In the genomic region with DNA sequence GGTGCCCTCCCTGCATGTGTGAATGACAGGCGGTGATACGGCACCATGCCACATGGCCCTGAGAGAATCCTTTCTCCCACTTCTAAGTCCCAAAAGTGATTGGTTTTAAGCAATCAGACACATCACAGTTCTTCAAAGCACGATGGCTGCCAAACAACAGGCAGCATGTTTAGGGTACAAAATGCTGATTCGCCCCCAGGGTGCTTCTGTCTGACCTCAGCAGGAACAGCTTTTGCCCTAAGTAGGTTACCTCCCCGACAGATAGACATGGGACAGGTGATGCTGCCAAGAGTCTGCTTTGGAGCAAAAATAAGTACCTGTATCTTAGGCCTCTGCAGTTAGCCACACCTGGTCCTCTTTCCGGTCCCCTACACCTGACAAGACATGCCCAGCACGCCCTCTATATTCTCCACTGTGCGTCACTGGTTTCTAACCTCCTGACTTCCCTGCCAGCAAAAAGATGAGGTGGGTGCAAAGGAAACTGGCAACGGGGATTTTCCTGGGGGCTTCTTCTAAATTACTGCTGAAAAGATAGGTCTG, we compare ENCODE assay signal across 17 cellular contexts.
A peak's percentile ranks its signal among the peaks of the same experiment; 100 is the strongest.
DNase-seq lines count a peak whose midpoint lies in the region; ATAC-seq, FAIRE-seq and TF ChIP-seq lines count a peak whose summit lies in the region.
"Had no signal": no experiment of that assay in that cellular context is flagged by ENCODE, and none has a peak within 500 bp of the region (broad histone marks: within the 10 kb centered on the region; RNA-seq: fewer than 3 reads in every experiment).

No MANE protein-coding gene starts in this region.

- H3K23ac ChIP-seq in IMR-90 (ENCODE audit: low read depth, low read length) = no peak overlapping the region

- no peak overlapping the region for H2BK15ac ChIP-seq in IMR-90 (ENCODE audit: low read depth, low read length)

- H4K5ac ChIP-seq in IMR-90 (ENCODE audit: low read depth, low read length) = no peak overlapping the region

- peaks cover 50% of the 10 kb centered on the region for H4K20me1 ChIP-seq in IMR-90 (ENCODE audit: insufficient read depth, low read length)

- no peak overlapping the region for H4K8ac ChIP-seq in IMR-90 (ENCODE audit: low read depth in 2 of 2, low read length in 2 of 2)

- CTCF ChIA-PET in CD4-positive, alpha-beta memory T cell (lab: Charles Lee; ENCODE audit: partially characterized antibody) = interaction anchor here (1.3 to 1.7 kb wide), 3 partner anchors 10 to 35 kb away, joined by 4 to 5 read pairs (median 4); no protein-coding TSS in a partner anchor
- CTCF ChIA-PET in IMR-90 (lab: Yijun Ruan, JAX) = interaction anchor here (0.6 kb wide), 1 partner anchor 678 kb away, joined by 6 read pairs; no protein-coding TSS in a partner anchor
- CTCF ChIA-PET in naive thymus-derived CD4-positive, alpha-beta T cell (lab: Charles Lee) = interaction anchor here (1.5 kb wide), 1 partner anchor 98 kb away, joined by 3 read pairs; no protein-coding TSS in a partner anchor

- H3K56ac ChIP-seq in IMR-90 (ENCODE audit: extremely low read depth, insufficient read depth, low read length) = no peak overlapping the region

- intact Hi-C loops in CD4-positive, alpha-beta memory T cell (cut with micrococcal nuclease) = no loop called here
- intact Hi-C loops in IMR-90 (cut with micrococcal nuclease) = no loop called here
- intact Hi-C loops in naive thymus-derived CD4-positive, alpha-beta T cell (cut with micrococcal nuclease) = loop anchor here in 1 of 2 donors (2.0 kb wide), 1 partner anchor 15 kb away; no protein-coding TSS in a partner anchor

- H2BK5ac ChIP-seq in IMR-90 (ENCODE audit: low read depth, low read length, poor library complexity, severe bottlenecking) = no peak overlapping the region

- WGBS in IMR-90 (ENCODE audit: extremely low coverage in 2 of 2, insufficient read length in 1 of 2), 2 experiments = no CpG with 5 or more reads among the region's 9 CpGs

- no peak overlapping the region for H3K4ac ChIP-seq in IMR-90 (ENCODE audit: low read depth, low read length)

- H3K4me2 ChIP-seq in IMR-90 (ENCODE audit: low read depth, low read length) = no peak overlapping the region

- H3K9ac ChIP-seq in IMR-90 (ENCODE audit: low read depth, low read length) = no peak overlapping the region

- no peaks in the 10 kb centered on the region for H3K9me3 Mint-ChIP-seq in CD4-positive, alpha-beta memory T cell
- H3K9me3 Mint-ChIP-seq in naive thymus-derived CD4-positive, alpha-beta T cell = peaks cover 0 to 1% (median 0%) of the 10 kb centered on the region in 11 donors
- no peaks in the 10 kb centered on the region for H3K9me3 Mint-ChIP-seq in activated T-helper 17 cell treated with anti-CD3 and anti-CD28 coated beads, Interleukin-2, amount 50 U/mL, for 72 hours
- H3K9me3 Mint-ChIP-seq: activated CD4-positive, alpha-beta T cell treated with anti-CD3 and anti-CD28 coated beads, Interleukin-2, amount 10 ng/mL, durations not matched to agents 7 days and 5 days had no signal

- H3K4me1 ChIP-seq in CD4-positive, alpha-beta memory T cell (ENCODE audit: insufficient read depth, low read length) = peaks cover 67% of the 10 kb centered on the region
- peaks cover 5% of the 10 kb centered on the region for H3K4me1 ChIP-seq in IMR-90 (ENCODE audit: control insufficient read depth, insufficient read depth, low read length)
- peaks cover 4 to 54% of the 10 kb centered on the region in 2 donors for H3K4me1 ChIP-seq in naive thymus-derived CD4-positive, alpha-beta T cell (ENCODE audit: control insufficient read depth in 2 of 2, insufficient read depth in 2 of 2, low read length in 2 of 2)

- H2AFZ ChIP-seq in IMR-90 (replicated peaks; ENCODE audit: low read length, poor library complexity) = no peak overlapping the region

- no peak overlapping the region for H2BK20ac ChIP-seq in IMR-90 (ENCODE audit: low read depth, low read length)

- no peak overlapping the region for H3K27ac ChIP-seq in CD4-positive, alpha-beta memory T cell (ENCODE audit: low read depth, low read length)
- H3K27ac ChIP-seq in IMR-90 (ENCODE audit: insufficient read depth, low read length) = no peak overlapping the region
- peak overlapping the region; percentile 32 for H3K27ac ChIP-seq in naive thymus-derived CD4-positive, alpha-beta T cell (ENCODE audit: low read depth, low read length)
- H3K27ac ChIP-seq: SJSA1 had no signal

- no peaks in the 10 kb centered on the region for H3K27me3 Mint-ChIP-seq in CD4-positive, alpha-beta memory T cell
- no peaks in the 10 kb centered on the region for H3K27me3 Mint-ChIP-seq in naive thymus-derived CD4-positive, alpha-beta T cell
- H3K27me3 Mint-ChIP-seq in activated T-helper 17 cell treated with anti-CD3 and anti-CD28 coated beads, Interleukin-2, amount 50 U/mL, for 72 hours = no peaks in the 10 kb centered on the region
- H3K27me3 Mint-ChIP-seq: activated CD4-positive, alpha-beta T cell treated with anti-CD3 and anti-CD28 coated beads, Interleukin-2, amount 10 ng/mL, durations not matched to agents 7 days and 5 days had no signal

- no peak overlapping the region for H4K91ac ChIP-seq in IMR-90 (ENCODE audit: insufficient read depth, low read depth, low read length)

- H3K4me1 Mint-ChIP-seq in CD4-positive, alpha-beta memory T cell = peaks cover 68 to 97% (median 83%) of the 10 kb centered on the region in 4 donors
- H3K4me1 Mint-ChIP-seq in naive thymus-derived CD4-positive, alpha-beta T cell = peaks cover 48 to 99% (median 95%) of the 10 kb centered on the region in 7 donors
- peaks cover 51% of the 10 kb centered on the region for H3K4me1 Mint-ChIP-seq in activated T-helper 17 cell treated with anti-CD3 and anti-CD28 coated beads, Interleukin-2, amount 50 U/mL, for 72 hours

- no peaks in the 10 kb centered on the region for H3K9me3 ChIP-seq in CD4-positive, alpha-beta memory T cell (ENCODE audit: control insufficient read depth in 1 of 2, low read length in 2 of 2)
- no peaks in the 10 kb centered on the region for H3K9me3 ChIP-seq in IMR-90 (ENCODE audit: control insufficient read depth, insufficient read depth, low read length)
- no peaks in the 10 kb centered on the region for H3K9me3 ChIP-seq in naive thymus-derived CD4-positive, alpha-beta T cell (ENCODE audit: control insufficient read depth in 2 of 3, low read length in 3 of 3)
- H3K9me3 ChIP-seq: heart left ventricle, SJSA1, thyroid gland had no signal

- peaks cover 42% of the 10 kb centered on the region for H3K36me3 ChIP-seq in CD4-positive, alpha-beta memory T cell (ENCODE audit: insufficient read depth, low read length)
- H3K36me3 ChIP-seq in IMR-90 (ENCODE audit: control insufficient read depth, insufficient read depth, low read length) (peaks cover 46% of the 10 kb centered on the region), bronchial epithelial cell (ENCODE audit: control insufficient read depth, insufficient read depth, low read length) (peaks cover 2% of the 10 kb centered on the region)
- peaks cover 0 to 71% (median 9%) of the 10 kb centered on the region in 3 experiments for H3K36me3 ChIP-seq in naive thymus-derived CD4-positive, alpha-beta T cell (ENCODE audit: control insufficient read depth in 2 of 3, insufficient read depth in 3 of 3, low read length in 3 of 3)

- no peak for DNase-seq in CD4-positive, alpha-beta memory T cell
- no peak for DNase-seq in IMR-90
- DNase-seq in bronchial epithelial cell (ENCODE audit: low read depth) = peak; percentile 72
- no peak for DNase-seq in naive thymus-derived CD4-positive, alpha-beta T cell
- no peak for DNase-seq in stimulated activated CD4-positive, alpha-beta T cell treated with anti-CD3 and anti-CD28 coated beads, Interleukin-4, amount 100 ng/mL, for 24 hours
- DNase-seq: activated CD4-positive, alpha-beta T cell treated with anti-CD3 and anti-CD28 coated beads, Interleukin-2, amount 10 ng/mL, durations not matched to agents 7 days and 5 days; AML-193; heart left ventricle; NCI-H2081 treated with DMSO at 0.1 percent for 48 hours; PC-3; stimulated activated CD4-positive, alpha-beta T cell treated with anti-CD3 and anti-CD28 coated beads, Interleukin-2, amount 100 ng/mL, for 48 hours had no signal

- H2AK5ac ChIP-seq in IMR-90 (ENCODE audit: low read depth, low read length) = peak overlapping the region; percentile 5; the same call in 1 of the 2 replicates

- TF ChIP-seq CTCF in IMR-90 (conservative IDR thresholded peaks at IDR 0.05; ENCODE audit: low read depth, low read length) (no peak), bronchial epithelial cell (IDR thresholded peaks at IDR 0.05; ENCODE audit: insufficient read depth, low read length, severe bottlenecking) (peak; percentile 7)

- in situ Hi-C loops in IMR-90 (cut with MboI; ENCODE audit: low sequenced_read_pairs) = no loop called here

- H3K27ac Mint-ChIP-seq in CD4-positive, alpha-beta memory T cell = peak overlapping the region; percentile 19 to 82 (median 77)
- H3K27ac Mint-ChIP-seq in naive thymus-derived CD4-positive, alpha-beta T cell = peak overlapping the region in 8 of 9 donors; percentile 52 to 97 (median 68)
- H3K27ac Mint-ChIP-seq in activated T-helper 17 cell treated with anti-CD3 and anti-CD28 coated beads, Interleukin-2, amount 50 U/mL, for 72 hours = no peak overlapping the region
- H3K27ac Mint-ChIP-seq: activated CD4-positive, alpha-beta T cell treated with anti-CD3 and anti-CD28 coated beads, Interleukin-2, amount 10 ng/mL, durations not matched to agents 7 days and 5 days had no signal

- no peak for TF ChIP-seq POLR2A in IMR-90 (IDR thresholded peaks at IDR 0.05; ENCODE audit: low read depth, low read length)

- POLR2A ChIA-PET in CD4-positive, alpha-beta memory T cell (lab: Charles Lee; ENCODE audit: partially characterized antibody) = interaction anchor here (0.8 kb wide), 1 partner anchor 17 kb away, joined by 3 read pairs; no protein-coding TSS in a partner anchor
- POLR2A ChIA-PET in IMR-90 (lab: Charles Lee; ENCODE audit: unreplicated experiment) = no interaction called here
- POLR2A ChIA-PET in naive thymus-derived CD4-positive, alpha-beta T cell (lab: Charles Lee) = no interaction called here

- H3K36me3 Mint-ChIP-seq in CD4-positive, alpha-beta memory T cell = peaks cover 71 to 88% of the 10 kb centered on the region in 2 donors
- H3K36me3 Mint-ChIP-seq in naive thymus-derived CD4-positive, alpha-beta T cell = peaks cover 8 to 73% (median 27%) of the 10 kb centered on the region in 5 donors
- H3K36me3 Mint-ChIP-seq in activated T-helper 17 cell treated with anti-CD3 and anti-CD28 coated beads, Interleukin-2, amount 50 U/mL, for 72 hours (ENCODE audit: low read depth) = peaks cover 100% of the 10 kb centered on the region

- no peak overlapping the region for H3K18ac ChIP-seq in IMR-90 (ENCODE audit: low read depth, low read length)

- ATAC-seq in IMR-90 (ENCODE audit: low read depth) = no peak
- no peak for ATAC-seq in naive thymus-derived CD4-positive, alpha-beta T cell
- no peak for ATAC-seq in HG02763 (IDR thresholded peaks at IDR 0.05; ENCODE audit: unreplicated experiment)
- no peak for ATAC-seq in activated T-helper 17 cell treated with anti-CD3 and anti-CD28 coated beads, Interleukin-2, amount 50 U/mL, for 72 hours (replicated peaks)
- ATAC-seq in activated CD4-positive, CD25-positive, alpha-beta regulatory T cell treated with anti-CD3 and anti-CD28 coated beads, Interleukin-2, amount 50 U/mL, for 24 hours = no peak
- ATAC-seq: heart left ventricle, PC-3 had no signal

- no peaks in the 10 kb centered on the region for H3K27me3 ChIP-seq in CD4-positive, alpha-beta memory T cell (ENCODE audit: insufficient read depth, low read length)
- H3K27me3 ChIP-seq in IMR-90 (ENCODE audit: control insufficient read depth, insufficient read depth, low read length) = no peaks in the 10 kb centered on the region
- H3K27me3 ChIP-seq in bronchial epithelial cell (ENCODE audit: control insufficient read depth, insufficient read depth, low read length) = no peaks in the 10 kb centered on the region
- H3K27me3 ChIP-seq in naive thymus-derived CD4-positive, alpha-beta T cell (ENCODE audit: control insufficient read depth in 2 of 2, insufficient read depth in 2 of 2, low read length in 2 of 2) = no peaks in the 10 kb centered on the region
- H3K27me3 ChIP-seq: heart left ventricle, thyroid gland had no signal

- no peak overlapping the region for H3K4me3 ChIP-seq in CD4-positive, alpha-beta memory T cell (ENCODE audit: low read length in 2 of 2)
- H3K4me3 ChIP-seq in IMR-90 (ENCODE audit: insufficient read depth, low read depth, low read length) (no peak overlapping the region), bronchial epithelial cell (ENCODE audit: low read depth, low read length) (no peak overlapping the region)
- no peak overlapping the region for H3K4me3 ChIP-seq in naive thymus-derived CD4-positive, alpha-beta T cell (ENCODE audit: low read length)
- H3K4me3 ChIP-seq: heart left ventricle, SJSA1, thyroid gland had no signal

- FAIRE-seq in bronchial epithelial cell (lab: Jason Lieb, UNC) = no peak
- FAIRE-seq: islet of Langerhans had no signal

- no peak overlapping the region for H3K14ac ChIP-seq in IMR-90 (replicated peaks; ENCODE audit: low read depth, low read length)

- dilution Hi-C loops in IMR-90 (cut with HindIII; ENCODE audit: low sequenced_read_pairs, unreplicated experiment) = no loop called here

- H3K9me1 ChIP-seq in IMR-90 (ENCODE audit: insufficient read depth, low read length) = peaks cover 30% of the 10 kb centered on the region

- no peak overlapping the region for H2BK120ac ChIP-seq in IMR-90 (ENCODE audit: low read depth, low read length)

- H3K79me1 ChIP-seq in IMR-90 (ENCODE audit: low read depth in 1 of 2, low read length in 2 of 2) = peaks cover 52 to 84% of the 10 kb centered on the region in 2 experiments

- H2AK9ac ChIP-seq in IMR-90 (replicated peaks; ENCODE audit: low read depth, low read length, poor library complexity) = no peak overlapping the region

- BruUV-seq in IMR-90 (replicated peaks; lab: Mats Ljungman, UMichigan) = no TSS peak

- H3K4me3 Mint-ChIP-seq in CD4-positive, alpha-beta memory T cell = peak overlapping the region in 4 of 8 donors; percentile 14 to 46 (median 28)
- peak overlapping the region in 6 of 10 donors; percentile 11 to 55 (median 40) for H3K4me3 Mint-ChIP-seq in naive thymus-derived CD4-positive, alpha-beta T cell
- H3K4me3 Mint-ChIP-seq in activated T-helper 17 cell treated with anti-CD3 and anti-CD28 coated beads, Interleukin-2, amount 50 U/mL, for 72 hours = no peak overlapping the region
- H3K4me3 Mint-ChIP-seq: activated CD4-positive, alpha-beta T cell treated with anti-CD3 and anti-CD28 coated beads, Interleukin-2, amount 10 ng/mL, durations not matched to agents 7 days and 5 days had no signal

- TF ChIP-seq RAD21 in IMR-90 (IDR thresholded peaks at IDR 0.05; ENCODE audit: low read length) = no peak
